ENCODE assay signal across 14 cellular contexts in genomic region chr6:44285552-44286284, GRCh38. TPM values are rescaled to one million over a fixed set of nuclear protein-coding genes. Genes with fewer than 3 reads are reported as not detected.
DNase-seq lines count a peak whose midpoint lies in the region; ATAC-seq and TF ChIP-seq lines count a peak whose summit lies in the region.
"Had no signal": no experiment of that assay in that cellular context is flagged by ENCODE, and none has a peak within 500 bp of the region (broad histone marks: within the 10 kb centered on the region; RNA-seq: fewer than 3 reads in every experiment).

No MANE protein-coding gene starts in this region.

- H3K4me1 ChIP-seq in adipocyte (ENCODE audit: control insufficient read depth, insufficient read depth, low read length) (no peaks in the 10 kb centered on the region), liver (ENCODE audit: control insufficient read depth in 4 of 4, insufficient read depth in 4 of 4, low read length in 3 of 4) (no peaks in the 10 kb centered on the region)
- H3K4me1 ChIP-seq: esophagus muscularis mucosa had no signal

- DNase-seq in ELF-1 (ENCODE audit: low read depth, low spot score) (peak; percentile 16), LHCN-M2 (ENCODE audit: low read depth) (peak; percentile 37), adipocyte (ENCODE audit: low read depth) (peak; percentile 34), NCI-H2227 treated with DMSO at 0.1 percent for 48 hours (lab: John Stamatoyannopoulos, UW) (no peak)
- no peak for DNase-seq in activated effector memory CD4-positive, alpha-beta T cell treated with anti-CD3 and anti-CD28 coated beads, Interleukin-2, amount 50 U/mL, for 16 hours
- DNase-seq: NCI-H82; stimulated activated CD4-positive, alpha-beta T cell treated with anti-CD3 and anti-CD28 coated beads, Interleukin-12 subunit alpha, Interleukin-12 subunit beta, amount 100 ng/mL, for 4 hours had no signal

- H3K27ac ChIP-seq in liver (ENCODE audit: low read depth in 1 of 2, low read length in 2 of 2) = no peak overlapping the region
- H3K27ac ChIP-seq: esophagus muscularis mucosa, SK-N-MC, suprapubic skin had no signal

- H3K9me3 ChIP-seq in adipocyte (ENCODE audit: control insufficient read depth, low read length) = no peaks in the 10 kb centered on the region
- no peaks in the 10 kb centered on the region for H3K9me3 ChIP-seq in liver (ENCODE audit: control insufficient read depth in 4 of 4, low read length in 3 of 4)
- H3K9me3 ChIP-seq: esophagus muscularis mucosa, suprapubic skin had no signal

- H3K27me3 ChIP-seq in adipocyte (replicated peaks; ENCODE audit: control insufficient read depth, insufficient read depth, low read length) = peaks cover 88% of the 10 kb centered on the region
- H3K27me3 ChIP-seq in liver (ENCODE audit: control insufficient read depth in 4 of 4, insufficient read depth in 4 of 4, low read length in 3 of 4) = peaks cover 0 to 4% (median 0%) of the 10 kb centered on the region in 4 donors

- H3K9ac ChIP-seq in adipocyte (ENCODE audit: low read length) (no peak overlapping the region), liver (ENCODE audit: low read depth in 1 of 2, low read length in 2 of 2) (no peak overlapping the region)

- no peak for ATAC-seq in HG02642 (IDR thresholded peaks at IDR 0.05; ENCODE audit: poor library complexity, unreplicated experiment)
- ATAC-seq: activated CD4-positive, CD25-positive, alpha-beta regulatory T cell treated with anti-CD3 and anti-CD28 coated beads, Interleukin-2, amount 50 U/mL, for 24 hours had no signal

- no peak for TF ChIP-seq RAD21 in liver (IDR thresholded peaks at IDR 0.05)

- WGBS in liver = 75% methylated on average over 25 of the region's 25 CpGs

- H3K4me3 ChIP-seq in adipocyte (ENCODE audit: low read length) (no peak overlapping the region), liver (ENCODE audit: low read depth in 1 of 3, low read length in 3 of 3) (no peak overlapping the region)
- H3K4me3 ChIP-seq: esophagus muscularis mucosa, SK-N-MC, suprapubic skin had no signal

- H3K36me3 ChIP-seq in adipocyte (ENCODE audit: control insufficient read depth, insufficient read depth, low read length, severe bottlenecking) (no peaks in the 10 kb centered on the region), liver (ENCODE audit: control insufficient read depth in 4 of 4, insufficient read depth in 3 of 4, low read depth in 1 of 4, low read length in 3 of 4) (no peaks in the 10 kb centered on the region)
- H3K36me3 ChIP-seq: esophagus muscularis mucosa, suprapubic skin had no signal

- no peak for TF ChIP-seq CTCF in liver (IDR thresholded peaks at IDR 0.05; ENCODE audit: low read depth, low read length, missing input control)

TF ChIP-seq in liver, 16 proteins besides CTCF, POLR2A, EP300 and RAD21:
- TF ChIP-seq, protein P1, sequence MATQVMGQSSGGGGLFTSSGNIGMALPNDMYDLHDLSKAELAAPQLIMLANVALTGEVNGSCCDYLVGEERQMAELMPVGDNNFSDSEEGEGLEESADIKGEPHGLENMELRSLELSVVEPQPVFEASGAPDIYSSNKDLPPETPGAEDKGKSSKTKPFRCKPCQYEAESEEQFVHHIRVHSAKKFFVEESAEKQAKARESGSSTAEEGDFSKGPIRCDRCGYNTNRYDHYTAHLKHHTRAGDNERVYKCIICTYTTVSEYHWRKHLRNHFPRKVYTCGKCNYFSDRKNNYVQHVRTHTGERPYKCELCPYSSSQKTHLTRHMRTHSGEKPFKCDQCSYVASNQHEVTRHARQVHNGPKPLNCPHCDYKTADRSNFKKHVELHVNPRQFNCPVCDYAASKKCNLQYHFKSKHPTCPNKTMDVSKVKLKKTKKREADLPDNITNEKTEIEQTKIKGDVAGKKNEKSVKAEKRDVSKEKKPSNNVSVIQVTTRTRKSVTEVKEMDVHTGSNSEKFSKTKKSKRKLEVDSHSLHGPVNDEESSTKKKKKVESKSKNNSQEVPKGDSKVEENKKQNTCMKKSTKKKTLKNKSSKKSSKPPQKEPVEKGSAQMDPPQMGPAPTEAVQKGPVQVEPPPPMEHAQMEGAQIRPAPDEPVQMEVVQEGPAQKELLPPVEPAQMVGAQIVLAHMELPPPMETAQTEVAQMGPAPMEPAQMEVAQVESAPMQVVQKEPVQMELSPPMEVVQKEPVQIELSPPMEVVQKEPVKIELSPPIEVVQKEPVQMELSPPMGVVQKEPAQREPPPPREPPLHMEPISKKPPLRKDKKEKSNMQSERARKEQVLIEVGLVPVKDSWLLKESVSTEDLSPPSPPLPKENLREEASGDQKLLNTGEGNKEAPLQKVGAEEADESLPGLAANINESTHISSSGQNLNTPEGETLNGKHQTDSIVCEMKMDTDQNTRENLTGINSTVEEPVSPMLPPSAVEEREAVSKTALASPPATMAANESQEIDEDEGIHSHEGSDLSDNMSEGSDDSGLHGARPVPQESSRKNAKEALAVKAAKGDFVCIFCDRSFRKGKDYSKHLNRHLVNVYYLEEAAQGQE (IDR thresholded peaks at IDR 0.05) = peak; percentile 94
- TF ChIP-seq SP1 (IDR thresholded peaks at IDR 0.05) (no peak), EGR1 (IDR thresholded peaks at IDR 0.05; ENCODE audit: low read depth in 2 of 2) (no peak), RXRA (IDR thresholded peaks at IDR 0.05) (no peak), HNF4G (IDR thresholded peaks at IDR 0.05) (no peak), TAF1 (conservative IDR thresholded peaks at IDR 0.05) (no peak), FOXA1 (IDR thresholded peaks at IDR 0.05) (no peak), MAX (IDR thresholded peaks at IDR 0.05) (no peak)

RNA-seq across cellular contexts. Expression of gene TMEM151B, which starts 15.5 kb away (rescaled TPM):
- total RNA-seq in LHCN-M2 (2014; rRNA removed) = not detected in 2 replicates
- polyA plus RNA-seq in LHCN-M2 (2012) = 0.11 TPM
- total RNA-seq in liver = not detected
- polyA plus RNA-seq in liver = not detected
- total RNA-seq: osteocyte had no signal

RNA-seq across cellular contexts. Expression of gene NFKBIE, which starts 20.4 kb away (rescaled TPM):
- 8.6 and 11.5 TPM in 2 replicates for total RNA-seq in LHCN-M2 (2014; rRNA removed)
- 5.1 TPM for polyA plus RNA-seq in LHCN-M2 (2012)
- 1 to 10 TPM; 4.9 TPM for total RNA-seq in liver
- 1 to 10 TPM; 3.7 to 4.6 TPM for polyA plus RNA-seq in liver

RNA-seq across cellular contexts. Expression of gene AARS2, which starts 27.4 kb away (rescaled TPM):
- 17.1 and 23.1 TPM in 2 replicates for total RNA-seq in LHCN-M2 (2014; rRNA removed)
- 6.0 TPM for polyA plus RNA-seq in LHCN-M2 (2012)
- total RNA-seq in liver = 1 to 10 TPM; 9.2 to 9.6 TPM
- 1 to 10 TPM; 1.9 to 4.5 TPM for polyA plus RNA-seq in liver

RNA-seq across cellular contexts. Expression of gene SLC35B2, which starts 28.4 kb away (rescaled TPM):
- total RNA-seq in LHCN-M2 (2014; rRNA removed) (111 and 117 TPM in 2 replicates), liver (10 to 100 TPM; 19.8 to 22.4 TPM)
- polyA plus RNA-seq in LHCN-M2 (2012) = 90.7 TPM
- polyA plus RNA-seq in liver = 10 to 100 TPM; 18.9 to 27.0 TPM

RNA-seq across cellular contexts. Expression of gene HSP90AB1, which starts 38.8 kb away (rescaled TPM):
- total RNA-seq in LHCN-M2 (2014; rRNA removed) (1,077 and 1,155 TPM in 2 replicates), liver (100 to 1,000 TPM; 170 to 281 TPM)
- 622 TPM for polyA plus RNA-seq in LHCN-M2 (2012)
- 100 to 1,000 TPM; 129 to 235 TPM for polyA plus RNA-seq in liver

Comparison
In these comparisons a context has a peak if more than half of its experiments do, and no peak if none do; other contexts are left out.
1. DNase-seq: peak in ELF-1 (single experiment), LHCN-M2 (single experiment) and adipocyte (single experiment); none in activated effector memory CD4-positive, alpha-beta T cell treated with anti-CD3 and anti-CD28 coated beads, Interleukin-2, amount 50 U/mL, for 16 hours (single experiment) and NCI-H2227 treated with DMSO at 0.1 percent for 48 hours (single experiment).